ENCODE assay signal across 17 cellular contexts in genomic region chr5:171945066-171945465, GRCh38.
A peak's percentile ranks its signal among the peaks of the same experiment; 100 is the strongest.
DNase-seq lines count a peak whose midpoint lies in the region; ATAC-seq and TF ChIP-seq lines count a peak whose summit lies in the region.
"Had no signal": no experiment of that assay in that cellular context is flagged by ENCODE, and none has a peak within 500 bp of the region (broad histone marks: within the 10 kb centered on the region; RNA-seq: fewer than 3 reads in every experiment).

No MANE protein-coding gene starts in this region.

- in situ Hi-C loops in Panc1 (cut with HindIII; ENCODE audit: low pct_unique_long_range_greater_than_20kb, low sequenced_read_pairs), result no loop called here

- no TSS peak for BruUV-seq in Panc1 (replicated peaks; lab: Mats Ljungman, UMichigan)

- H3K4me1 Mint-ChIP-seq in GM23338, result peaks cover 28% of the 10 kb centered on the region
- peaks cover 26% of the 10 kb centered on the region for H3K4me1 Mint-ChIP-seq in progenitor cell of endocrine pancreas (ENCODE audit: low read depth)

- ATAC-seq in GM23338, result no peak
- ATAC-seq in Panc1, result no peak; the same call in 1 of the 2 replicates
- no peak for ATAC-seq in GM21447 (IDR thresholded peaks at IDR 0.05; ENCODE audit: unreplicated experiment)
- no peak for ATAC-seq in HG03469 (IDR thresholded peaks at IDR 0.05; ENCODE audit: unreplicated experiment)
- ATAC-seq in HG02840 (IDR thresholded peaks at IDR 0.05; ENCODE audit: low FRiP score, unreplicated experiment), result no peak

- peaks cover 32% of the 10 kb centered on the region for H4K20me1 ChIP-seq in GM23338 (replicated peaks; ENCODE audit: insufficient read depth)

- CTCF ChIA-PET in Panc1 (lab: Charles Lee), result no interaction called here

- H2AFZ ChIP-seq in GM23338, result no peak overlapping the region

- H3K36me3 Mint-ChIP-seq in GM23338 (ENCODE audit: low read depth) (no peaks in the 10 kb centered on the region), progenitor cell of endocrine pancreas (ENCODE audit: insufficient read depth) (no peaks in the 10 kb centered on the region)

- H3F3A ChIP-seq in GM23338 (replicated peaks; ENCODE audit: low read depth), result no peaks in the 10 kb centered on the region

- intact Hi-C loops in Panc1 (cut with micrococcal nuclease; ENCODE audit: unreplicated experiment), result no loop called here

- H3K4me2 ChIP-seq in GM23338, result no peak overlapping the region
- H3K4me2 ChIP-seq: BLaER1 had no signal

- TF ChIP-seq CTCF in GM23338 (conservative IDR thresholded peaks at IDR 0.05; ENCODE audit: low read depth in 2 of 2) (no peak), Panc1 (IDR thresholded peaks at IDR 0.05) (no peak), progenitor cell of endocrine pancreas (IDR thresholded peaks at IDR 0.05; ENCODE audit: unreplicated experiment) (no peak), coronary artery (IDR thresholded peaks at IDR 0.05) (no peak)

- H3K36me3 ChIP-seq in GM23338 (ENCODE audit: insufficient read depth) (no peaks in the 10 kb centered on the region), Panc1 (ENCODE audit: control insufficient read depth, insufficient read depth, low read length) (no peaks in the 10 kb centered on the region)
- H3K36me3 ChIP-seq: MG63, pancreas, SJCRH30 had no signal

- no peaks in the 10 kb centered on the region for H3K9me3 ChIP-seq in Panc1 (ENCODE audit: control insufficient read depth, insufficient read depth, low read depth, low read length)
- H3K9me3 ChIP-seq: BLaER1, MG63, pancreas, SJCRH30, testis had no signal

- H3K9me2 ChIP-seq in GM23338 (ENCODE audit: insufficient read depth), result no peaks in the 10 kb centered on the region

- H3K4me1 ChIP-seq in GM23338 (ENCODE audit: insufficient read depth) (peaks cover 16% of the 10 kb centered on the region), Panc1 (ENCODE audit: control insufficient read depth, insufficient read depth, low read length) (peaks cover 65% of the 10 kb centered on the region)
- H3K4me1 ChIP-seq: testis had no signal

- POLR2A ChIA-PET in Panc1 (lab: Charles Lee), result interaction anchor here (0.6 to 0.7 kb wide), 2 partner anchors 242 to 877 kb away, joined by 4 read pairs; no protein-coding TSS in a partner anchor

- H3K27me3 Mint-ChIP-seq in GM23338 (ENCODE audit: insufficient read depth, low read depth, poor library complexity), result peaks cover 3% of the 10 kb centered on the region
- no peaks in the 10 kb centered on the region for H3K27me3 Mint-ChIP-seq in progenitor cell of endocrine pancreas
- H3K27me3 Mint-ChIP-seq: dendritic cell treated with granulocyte-macrophage colony-stimulating factor and Interleukin-4, amounts not matched to agents 40 ng/mL and 50 ng/mL, for 4 days had no signal

- peaks cover 96% of the 10 kb centered on the region for H3K79me2 ChIP-seq in GM23338 (replicated peaks; ENCODE audit: insufficient read depth)

- H3K27me3 ChIP-seq in GM23338 (ENCODE audit: insufficient read depth) (no peaks in the 10 kb centered on the region), Panc1 (ENCODE audit: control insufficient read depth, insufficient read depth, low read length) (no peaks in the 10 kb centered on the region)
- H3K27me3 ChIP-seq: BLaER1, MG63, pancreas, SJCRH30, testis had no signal

- no peak for DNase-seq in GM23338 (ENCODE audit: low spot score)
- DNase-seq in Panc1 (ENCODE audit: low read depth, low spot score), result no peak
- DNase-seq in fibroblast of gingiva (ENCODE audit: low read depth), result peak; percentile 40
- no peak for DNase-seq in progenitor cell of endocrine pancreas (ENCODE audit: low spot score, unreplicated experiment)
- no peak for DNase-seq in coronary artery (ENCODE audit: low spot score)
- DNase-seq: activated CD4-positive, alpha-beta T cell treated with anti-CD3 and anti-CD28 coated beads, Interleukin-2, amount 50 U/mL, for 48 hours; DMS79; MG63; NCI-H345; pancreas; SJCRH30; testis had no signal

- no peaks in the 10 kb centered on the region for H3K9me3 Mint-ChIP-seq in GM23338
- H3K9me3 Mint-ChIP-seq in progenitor cell of endocrine pancreas (ENCODE audit: low read depth), result no peaks in the 10 kb centered on the region
- H3K9me3 Mint-ChIP-seq: dendritic cell treated with granulocyte-macrophage colony-stimulating factor and Interleukin-4, amounts not matched to agents 40 ng/mL and 50 ng/mL, for 4 days had no signal

- H3K27ac Mint-ChIP-seq in GM23338, result peak overlapping the region; percentile 58
- peak overlapping the region; percentile 55 for H3K27ac Mint-ChIP-seq in progenitor cell of endocrine pancreas
- H3K27ac Mint-ChIP-seq: dendritic cell treated with granulocyte-macrophage colony-stimulating factor and Interleukin-4, amounts not matched to agents 40 ng/mL and 50 ng/mL, for 4 days had no signal

- H3K27ac ChIP-seq in GM23338 (ENCODE audit: low read depth), result peak overlapping the region; percentile 22; the same call in 1 of the 2 replicates
- peak overlapping the region; percentile 79 for H3K27ac ChIP-seq in Panc1 (ENCODE audit: low read length)
- H3K27ac ChIP-seq in coronary artery, result no peak overlapping the region
- H3K27ac ChIP-seq: BLaER1, SJCRH30, testis had no signal

- H3K4me3 ChIP-seq in GM23338 (no peak overlapping the region), Panc1 (ENCODE audit: low read depth in 2 of 2, low read length in 2 of 2) (no peak overlapping the region), coronary artery (no peak overlapping the region)
- H3K4me3 ChIP-seq: BLaER1, MG63, pancreas, SJCRH30, testis had no signal

- H3K4me3 Mint-ChIP-seq in GM23338 (no peak overlapping the region), progenitor cell of endocrine pancreas (ENCODE audit: low read depth) (no peak overlapping the region)
- H3K4me3 Mint-ChIP-seq: dendritic cell treated with granulocyte-macrophage colony-stimulating factor and Interleukin-4, amounts not matched to agents 40 ng/mL and 50 ng/mL, for 4 days had no signal

TF ChIP-seq in GM23338, 12 proteins besides CTCF, POLR2A, EP300 and RAD21 (continues in another document):
- no peak for TF ChIP-seq STAT1 (IDR thresholded peaks at IDR 0.05; ENCODE audit: unreplicated experiment)
- no peak for TF ChIP-seq REST (IDR thresholded peaks at IDR 0.05; ENCODE audit: unreplicated experiment)
- no peak for TF ChIP-seq JUNB (IDR thresholded peaks at IDR 0.05; ENCODE audit: unreplicated experiment)
- TF ChIP-seq POLR2AphosphoS5 (IDR thresholded peaks at IDR 0.05; ENCODE audit: low read depth), result no peak

Comparison
In these comparisons a context has a peak if more than half of its experiments do, and no peak if none do; other contexts are left out.
1. H3K27ac ChIP-seq: peak in GM23338 (single experiment) and Panc1 (single experiment); none in coronary artery (0 of 2).